Comparison of ENCODE assay signal across 1 cellular context in the genomic region with DNA sequence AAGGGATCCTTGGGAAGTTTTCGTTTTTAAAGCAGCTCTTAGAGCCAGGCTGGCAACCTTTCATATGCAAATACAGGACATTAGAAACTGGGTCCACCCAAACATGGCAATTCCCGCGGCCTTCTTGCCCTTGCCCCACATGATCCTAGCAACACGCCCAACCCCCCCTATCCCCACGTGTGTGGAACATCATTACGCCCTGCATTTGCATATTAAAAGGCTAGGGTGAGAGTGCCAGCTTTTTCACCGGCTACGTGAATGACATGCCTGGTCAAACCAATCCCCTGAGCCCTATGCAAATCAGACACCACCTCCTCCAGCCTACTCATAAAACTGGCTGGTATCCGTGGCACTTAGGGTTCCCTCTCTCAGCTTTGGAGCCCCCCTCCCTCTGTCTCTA.
TF ChIP-seq lines count a peak whose summit lies in the region.

No MANE protein-coding gene starts in this region.

TF ChIP-seq in K562, 482 proteins besides CTCF, POLR2A, EP300 and RAD21 (continued from another document):
- TF ChIP-seq RFX5 (IDR thresholded peaks at IDR 0.05; ENCODE audit: low read depth, low read length) = no peak
